Comparison of ENCODE assay signal across 20 cellular contexts in the genomic region with DNA sequence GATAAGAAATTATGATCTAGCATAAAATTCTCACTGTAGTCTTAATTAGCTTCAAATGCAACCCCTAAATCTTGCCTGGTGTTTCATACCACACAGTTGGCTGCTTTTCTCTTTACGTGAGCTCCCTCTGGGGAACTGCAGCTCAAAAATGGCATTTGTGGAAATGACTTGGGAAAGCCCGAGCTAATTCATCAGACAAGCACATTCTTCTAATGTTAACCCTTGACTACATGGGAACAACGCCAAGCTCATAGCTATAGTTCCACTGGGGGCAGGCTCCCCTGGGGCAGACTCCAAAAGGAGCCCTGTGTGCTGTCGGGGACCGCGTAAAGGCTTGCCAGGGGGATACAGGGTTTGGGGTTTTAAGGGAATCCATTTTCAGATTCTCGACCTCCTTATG.
DNase-seq lines count a peak whose midpoint lies in the region; ATAC-seq and TF ChIP-seq lines count a peak whose summit lies in the region.
"Had no signal": no experiment of that assay in that cellular context is flagged by ENCODE, and none has a peak within 500 bp of the region (broad histone marks: within the 10 kb centered on the region; RNA-seq: fewer than 3 reads in every experiment).

No MANE protein-coding gene starts in this region.

- H3K9me3 ChIP-seq in left ventricle myocardium inferior (replicated peaks), result no peaks in the 10 kb centered on the region
- H3K9me3 ChIP-seq in vagina, result no peaks in the 10 kb centered on the region
- H3K9me3 ChIP-seq in BE2C, result no peaks in the 10 kb centered on the region
- H3K9me3 ChIP-seq: sigmoid colon, stomach had no signal

- ATAC-seq in Right ventricle myocardium superior (ENCODE audit: poor library complexity) (no peak), HG03571 (IDR thresholded peaks at IDR 0.05; ENCODE audit: unreplicated experiment) (no peak)
- ATAC-seq: activated naive CD4-positive, alpha-beta T cell treated with anti-CD3 and anti-CD28 coated beads, Interleukin-2, amount 50 U/mL, for 72 hours; SK-N-SH treated with all-trans-retinoic acid at 6 μM for 48 hours had no signal

- TF ChIP-seq POLR2A in vagina (IDR thresholded peaks at IDR 0.05), result no peak

- H3K4me1 ChIP-seq in left ventricle myocardium inferior (no peaks in the 10 kb centered on the region), vagina (no peaks in the 10 kb centered on the region), BE2C (no peaks in the 10 kb centered on the region)
- H3K4me1 ChIP-seq: sigmoid colon, stomach had no signal

- DNase-seq in left ventricle myocardium inferior, result no peak
- no peak for DNase-seq in Right ventricle myocardium superior
- peak; percentile 60 for DNase-seq in astrocyte of the cerebellum (ENCODE audit: low read depth)
- DNase-seq in iris pigment epithelial cell (ENCODE audit: low read depth), result peak; percentile 11
- no peak for DNase-seq in vagina (ENCODE audit: extremely low spot score in 2 of 2)
- DNase-seq in BE2C, result no peak
- no peak for DNase-seq in NCI-H1048 (lab: John Stamatoyannopoulos, UW)
- DNase-seq: ACHN; activated T-cell treated with anti-CD3 and anti-CD28 coated beads, Interleukin-2, amount 50 U/mL, for 1 hour; effector memory CD4-positive, alpha-beta T cell; left cardiac atrium; MV-4-11; NCI-H1930; sigmoid colon; stimulated activated CD4-positive, alpha-beta T cell treated with anti-CD3 and anti-CD28 coated beads, Interleukin-1b, Interleukin-23, amount 100 ng/mL, for 48 hours; stomach had no signal

- intact Hi-C loops in left ventricle myocardium inferior (cut with micrococcal nuclease), result no loop called here
- intact Hi-C loops in Right ventricle myocardium superior (cut with DNase I), result no loop called here
- intact Hi-C loops in vagina (cut with DNase I), result no loop called here

- peak; percentile 22 for TF ChIP-seq CTCF in left ventricle myocardium inferior (IDR thresholded peaks at IDR 0.05; ENCODE audit: borderline replicate concordance)
- peak; percentile 40 for TF ChIP-seq CTCF in astrocyte of the cerebellum (IDR thresholded peaks at IDR 0.05; ENCODE audit: low read depth, low read length, missing control alignments)
- TF ChIP-seq CTCF in vagina (IDR thresholded peaks at IDR 0.05), result no peak
- no peak for TF ChIP-seq CTCF in BE2C (IDR thresholded peaks at IDR 0.05; ENCODE audit: low read depth, low read length)

- H3K36me3 ChIP-seq in left ventricle myocardium inferior, result no peaks in the 10 kb centered on the region
- H3K36me3 ChIP-seq in vagina, result no peaks in the 10 kb centered on the region
- no peaks in the 10 kb centered on the region for H3K36me3 ChIP-seq in BE2C
- H3K36me3 ChIP-seq: sigmoid colon, stomach had no signal

- H3K27me3 ChIP-seq in left ventricle myocardium inferior (ENCODE audit: low read depth), result no peaks in the 10 kb centered on the region
- H3K27me3 ChIP-seq in vagina, result no peaks in the 10 kb centered on the region
- H3K27me3 ChIP-seq in BE2C, result no peaks in the 10 kb centered on the region; the same call in 1 of the 2 replicates
- H3K27me3 ChIP-seq: hepatocyte, sigmoid colon, stomach had no signal

- H3K27ac ChIP-seq in left ventricle myocardium inferior (replicated peaks) (no peak overlapping the region), vagina (no peak overlapping the region)
- H3K27ac ChIP-seq: hepatocyte, sigmoid colon, stomach had no signal

- in situ Hi-C loops in astrocyte of the cerebellum (cut with HindIII; ENCODE audit: low sequenced_read_pairs), result no loop called here

- no peak overlapping the region for H3K4me3 ChIP-seq in left ventricle myocardium inferior
- H3K4me3 ChIP-seq in astrocyte of the cerebellum (ENCODE audit: low read depth, low read length), result no peak overlapping the region
- no peak overlapping the region for H3K4me3 ChIP-seq in vagina
- H3K4me3 ChIP-seq in BE2C (ENCODE audit: low read depth, low read length), result no peak overlapping the region
- H3K4me3 ChIP-seq: hepatocyte, sigmoid colon, stomach had no signal

Comparison
In these comparisons a context has a peak if more than half of its experiments do, and no peak if none do; other contexts are left out.
1. DNase-seq: peak in astrocyte of the cerebellum (single experiment) and iris pigment epithelial cell (single experiment); none in left ventricle myocardium inferior (single experiment), Right ventricle myocardium superior (single experiment), vagina (0 of 2), BE2C (single experiment) and NCI-H1048 (single experiment).
2. CTCF ChIP-seq: peak in left ventricle myocardium inferior (single experiment) and astrocyte of the cerebellum (single experiment); none in vagina (0 of 3) and BE2C (single experiment).